ENCODE assay signal across 14 cellular contexts in genomic region chr5:78773655-78774054, GRCh38.
DNase-seq lines count a peak whose midpoint lies in the region; ATAC-seq and TF ChIP-seq lines count a peak whose summit lies in the region.
"Had no signal": no experiment of that assay in that cellular context is flagged by ENCODE, and none has a peak within 500 bp of the region (broad histone marks: within the 10 kb centered on the region; RNA-seq: fewer than 3 reads in every experiment).

No MANE protein-coding gene starts in this region.

- no peaks in the 10 kb centered on the region for H3K79me2 ChIP-seq in SK-N-SH (ENCODE audit: insufficient read depth)

- no peak for TF ChIP-seq EP300 in SK-N-SH (IDR thresholded peaks at IDR 0.05; ENCODE audit: borderline replicate concordance in 1 of 2, low read depth in 1 of 2, low read length in 1 of 2)

- no peak for TF ChIP-seq RAD21 in SK-N-SH (IDR thresholded peaks at IDR 0.05; ENCODE audit: low read length)

- 80% methylated on average over 7 of the region's 8 CpGs for WGBS in SK-N-SH (ENCODE audit: low lambda C conversion rate)

- H3K4me3 ChIP-seq in SK-N-SH (ENCODE audit: low read depth in 2 of 2, low read length in 1 of 2) (no peak overlapping the region), LNCaP clone FGC (ENCODE audit: low read depth, low read length) (no peak overlapping the region)

- H3K9ac ChIP-seq in SK-N-SH, result no peak overlapping the region

- no peak overlapping the region for H2AFZ ChIP-seq in SK-N-SH (ENCODE audit: low read depth)

- no peaks in the 10 kb centered on the region for H3K27me3 Mint-ChIP-seq in mesothelial cell of epicardium (ENCODE audit: low read depth)
- H3K27me3 Mint-ChIP-seq: CD8-positive, alpha-beta memory T cell; IgD-negative memory B cell had no signal

- H3K9me3 Mint-ChIP-seq in mesothelial cell of epicardium, result no peaks in the 10 kb centered on the region
- H3K9me3 Mint-ChIP-seq: CD8-positive, alpha-beta memory T cell; IgD-negative memory B cell had no signal

- H3K9me3 ChIP-seq in SK-N-SH, result no peaks in the 10 kb centered on the region
- H3K9me3 ChIP-seq: Caco-2 had no signal

- no peaks in the 10 kb centered on the region for H3K9me2 ChIP-seq in SK-N-SH

- H4K20me1 ChIP-seq in SK-N-SH (ENCODE audit: insufficient read depth), result no peaks in the 10 kb centered on the region

- peaks cover 8% of the 10 kb centered on the region for H3K4me1 Mint-ChIP-seq in mesothelial cell of epicardium

- peaks cover 4% of the 10 kb centered on the region for H3F3A ChIP-seq in SK-N-SH (replicated peaks; ENCODE audit: insufficient read depth)

- H3K27me3 ChIP-seq in SK-N-SH (ENCODE audit: insufficient read depth), result no peaks in the 10 kb centered on the region

- H3K27ac Mint-ChIP-seq in mesothelial cell of epicardium, result peak overlapping the region; percentile 61

- no peak overlapping the region for H3K27ac ChIP-seq in SK-N-SH (ENCODE audit: low read depth in 2 of 2, low read length in 1 of 2)
- H3K27ac ChIP-seq: 22Rv1 had no signal

- H3K36me3 ChIP-seq in SK-N-SH (replicated peaks in 1 of 2; ENCODE audit: control insufficient read depth in 1 of 2, insufficient read depth in 2 of 2, low read length in 1 of 2), result no peaks in the 10 kb centered on the region

- peaks cover 2% of the 10 kb centered on the region for H3K36me3 Mint-ChIP-seq in mesothelial cell of epicardium

- peaks cover 2 to 6% of the 10 kb centered on the region in 2 experiments; a peak in 2 of 4 replicates for H3K4me1 ChIP-seq in SK-N-SH (ENCODE audit: control insufficient read depth in 1 of 2, insufficient read depth in 2 of 2, low read depth in 1 of 2, low read length in 1 of 2)

- no peak overlapping the region for H3K4me2 ChIP-seq in SK-N-SH

- no peak overlapping the region for H3K4me3 Mint-ChIP-seq in mesothelial cell of epicardium
- H3K4me3 Mint-ChIP-seq: CD8-positive, alpha-beta memory T cell; IgD-negative memory B cell had no signal

- CTCF ChIA-PET in SK-N-SH (lab: Yijun Ruan, JAX), result no interaction called here

- TF ChIP-seq CTCF in SK-N-SH (IDR thresholded peaks at IDR 0.05) (no peak), LNCaP clone FGC (IDR thresholded peaks at IDR 0.05; ENCODE audit: control insufficient read depth, extremely low read depth, insufficient read depth) (no peak), mesothelial cell of epicardium (IDR thresholded peaks at IDR 0.05; ENCODE audit: unreplicated experiment) (no peak), GM10266 (IDR thresholded peaks at IDR 0.05; ENCODE audit: control insufficient read depth, insufficient read depth, low read depth, missing control alignments) (no peak)

- ATAC-seq in SK-N-SH treated with all-trans-retinoic acid at 6 μM for 48 hours (no peak), HG03280 (IDR thresholded peaks at IDR 0.05; ENCODE audit: unreplicated experiment) (no peak)

- DNase-seq in SK-N-SH (no peak), LNCaP clone FGC (ENCODE audit: low read depth) (peak; percentile 17), mesothelial cell of epicardium (ENCODE audit: low spot score in 2 of 2, unreplicated experiment in 2 of 2) (no peak), GM10266 (ENCODE audit: extremely low spot score) (no peak), SHP77 treated with DMSO at 0.1 percent for 48 hours (lab: John Stamatoyannopoulos, UW) (no peak)
- DNase-seq: Caco-2; CD8-positive, alpha-beta memory T cell; DMS53; GF-D8; HCEC 1CT had no signal

- POLR2A ChIA-PET in SK-N-SH (lab: Yijun Ruan, JAX), result no interaction called here

TF ChIP-seq in SK-N-SH, 30 proteins besides CTCF, POLR2A, EP300 and RAD21:
- TF ChIP-seq TCF12 (IDR thresholded peaks at IDR 0.05), result peak; percentile 18; the same call in 1 of the 2 replicates
- TF ChIP-seq RFX5 (IDR thresholded peaks at IDR 0.05; ENCODE audit: low read length), result no peak
- TF ChIP-seq MEF2A (IDR thresholded peaks at IDR 0.05; ENCODE audit: borderline replicate concordance, low read depth), result no peak

TF ChIP-seq in SK-N-SH treated with all-trans-retinoic acid at 6 μM for 48 hours, 23 proteins besides CTCF, POLR2A, EP300 and RAD21:
- TF ChIP-seq PATZ1 (CRISPR knock-in tag; IDR thresholded peaks at IDR 0.05; ENCODE audit: borderline replicate concordance), result no peak
- TF ChIP-seq SNAI2 (CRISPR knock-in tag; IDR thresholded peaks at IDR 0.05), result no peak
- no peak for TF ChIP-seq RARB (CRISPR knock-in tag; IDR thresholded peaks at IDR 0.05)
- TF ChIP-seq ZNF70 (CRISPR knock-in tag; IDR thresholded peaks at IDR 0.05), result no peak
- TF ChIP-seq ZC3H10 (CRISPR knock-in tag; IDR thresholded peaks at IDR 0.05), result no peak
- TF ChIP-seq ZNF565 (CRISPR knock-in tag; conservative IDR thresholded peaks at IDR 0.05; ENCODE audit: low read depth), result no peak
- TF ChIP-seq POU6F1 (CRISPR knock-in tag; IDR thresholded peaks at IDR 0.05; ENCODE audit: borderline replicate concordance, low read depth), result no peak
- TF ChIP-seq CSDC2 (CRISPR knock-in tag; IDR thresholded peaks at IDR 0.05), result no peak
- TF ChIP-seq CSRNP3 (CRISPR knock-in tag; IDR thresholded peaks at IDR 0.05), result no peak
- TF ChIP-seq BACH2 (CRISPR knock-in tag; IDR thresholded peaks at IDR 0.05; ENCODE audit: borderline replicate concordance), result no peak
- no peak for TF ChIP-seq TCF4 (CRISPR knock-in tag; IDR thresholded peaks at IDR 0.05; ENCODE audit: borderline replicate concordance)
- TF ChIP-seq ISL1 (CRISPR knock-in tag; IDR thresholded peaks at IDR 0.05), result no peak
- no peak for TF ChIP-seq ARNTL (CRISPR knock-in tag; IDR thresholded peaks at IDR 0.05; ENCODE audit: borderline replicate concordance, low read depth)
- TF ChIP-seq PPARA (CRISPR knock-in tag; IDR thresholded peaks at IDR 0.05; ENCODE audit: borderline replicate concordance), result no peak
